Comparison of ENCODE assay signal across 27 cellular contexts in the genomic region with DNA sequence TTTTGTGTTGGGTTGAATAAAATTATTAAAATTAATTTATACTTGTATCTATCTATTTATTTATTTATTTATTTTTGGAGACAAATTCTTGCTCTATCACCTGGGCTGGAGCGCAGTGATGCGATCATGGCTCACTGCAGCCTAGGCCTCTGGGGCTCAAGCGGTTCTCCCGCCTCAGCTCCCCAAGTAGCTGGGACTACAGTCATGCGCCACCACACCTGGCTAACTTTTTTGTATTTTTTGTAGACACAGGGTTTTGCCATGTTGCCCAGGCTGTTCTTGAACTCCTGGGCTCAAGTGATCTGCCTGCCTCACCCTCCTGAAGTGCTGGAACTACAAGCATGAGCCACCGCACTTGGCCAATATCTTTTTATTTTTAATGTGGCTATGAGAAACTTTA.
A peak's percentile ranks its signal among the peaks of the same experiment; 100 is the strongest.
DNase-seq lines count a peak whose midpoint lies in the region; TF ChIP-seq lines count a peak whose summit lies in the region.
"Had no signal": no experiment of that assay in that cellular context is flagged by ENCODE, and none has a peak within 500 bp of the region (broad histone marks: within the 10 kb centered on the region; RNA-seq: fewer than 3 reads in every experiment).

No MANE protein-coding gene starts in this region.

- intact Hi-C loops in thyroid gland (cut with DNase I): no loop called here

- no peaks in the 10 kb centered on the region for H3K9me3 ChIP-seq in thyroid gland
- H3K9me3 ChIP-seq in right atrium auricular region: no peaks in the 10 kb centered on the region
- H3K9me3 ChIP-seq: A549; BE2C; BLaER1; BLaER1 treated with 17β-estradiol and CSF1 and Interleukin-3, amounts not matched to agents 10 nM and 100 nM; Caco-2 had no signal

- H3K4me3 ChIP-seq in thyroid gland (replicated peaks in 1 of 3) (no peak overlapping the region), right atrium auricular region (no peak overlapping the region)
- H3K4me3 ChIP-seq: A549; BLaER1; BLaER1 treated with 17β-estradiol and CSF1 and Interleukin-3, amounts not matched to agents 10 nM and 100 nM had no signal

- 39 to 46% methylated on average over 6 of the region's 6 CpGs for WGBS in thyroid gland, 2 donors

- no peak for TF ChIP-seq POLR2A in thyroid gland (IDR thresholded peaks at IDR 0.05)

- H3K27me3 ChIP-seq in thyroid gland: no peaks in the 10 kb centered on the region
- H3K27me3 ChIP-seq in right atrium auricular region: no peaks in the 10 kb centered on the region
- H3K27me3 ChIP-seq: BE2C; BLaER1; BLaER1 treated with 17β-estradiol and CSF1 and Interleukin-3, amounts not matched to agents 10 nM and 100 nM had no signal

- H3K27ac ChIP-seq in thyroid gland: peak overlapping the region; percentile 46 to 61 (median 55)
- H3K27ac ChIP-seq in right atrium auricular region: no peak overlapping the region
- H3K27ac ChIP-seq: 22Rv1; A549; BLaER1; BLaER1 treated with 17β-estradiol and CSF1 and Interleukin-3, amounts not matched to agents 10 nM and 100 nM; C4-2B had no signal

- TF ChIP-seq CTCF in thyroid gland (IDR thresholded peaks at IDR 0.05) (no peak), right atrium auricular region (IDR thresholded peaks at IDR 0.05) (no peak)

- no peaks in the 10 kb centered on the region for H3K36me3 ChIP-seq in thyroid gland
- no peaks in the 10 kb centered on the region for H3K36me3 ChIP-seq in right atrium auricular region
- H3K36me3 ChIP-seq: BE2C; BLaER1; BLaER1 treated with 17β-estradiol and CSF1 and Interleukin-3, amounts not matched to agents 10 nM and 100 nM had no signal

- DNase-seq in thyroid gland (peak; percentile 87), right atrium auricular region (ENCODE audit: low spot score) (no peak)
- DNase-seq: 8988T; ACHN; AML-193; BE2C; C1 segment of cervical spinal cord; Caco-2; Calu3; CD4-positive, alpha-beta memory T cell; CD4-positive, alpha-beta T cell; CD4-positive, CD25-positive, alpha-beta regulatory T cell; CD8-positive, alpha-beta memory T cell; CD8-positive, alpha-beta T cell; COR-L47; DMS 273 treated with DMSO at 0.1 percent for 48 hours; DMS153; DMS53; DMS79; DMS79 treated with DMSO at 0.1 percent for 48 hours; DND-41; EL had no signal

- H3K4me1 ChIP-seq in thyroid gland (peaks cover 18% of the 10 kb centered on the region in 2 donors), right atrium auricular region (no peaks in the 10 kb centered on the region)
- H3K4me1 ChIP-seq: A549; BE2C; BLaER1; BLaER1 treated with 17β-estradiol and CSF1 and Interleukin-3, amounts not matched to agents 10 nM and 100 nM had no signal

Comparison
In these comparisons a context has a peak if more than half of its experiments do, and no peak if none do; other contexts are left out.
1. H3K27ac ChIP-seq: peak in thyroid gland (3 of 3); none in right atrium auricular region (0 of 2).